ENCODE assay signal across 11 cellular contexts in the genomic region with DNA sequence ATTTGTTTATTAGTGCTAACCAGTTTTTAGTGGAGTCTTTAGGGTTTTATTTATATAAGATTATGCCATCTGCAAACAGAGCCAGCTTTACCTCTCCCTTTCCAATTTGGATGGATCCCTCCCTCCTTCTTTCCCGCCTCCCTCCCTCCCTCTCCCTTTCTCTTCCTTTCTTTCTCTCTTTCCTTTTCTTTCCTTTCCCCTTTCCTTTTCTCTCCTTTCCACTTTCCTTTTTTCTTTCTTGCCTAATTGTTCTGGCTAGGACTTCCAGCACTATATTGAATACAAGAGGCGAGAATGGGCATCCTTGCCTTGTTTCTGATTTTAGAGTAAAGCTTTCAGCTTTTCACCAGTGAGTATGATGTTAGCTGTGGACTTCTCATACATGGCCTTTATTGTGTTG. TPM values are rescaled to one million over a fixed set of nuclear protein-coding genes. Genes with fewer than 3 reads are reported as not detected.
"Had no signal": no experiment of that assay in that cellular context is flagged by ENCODE, and none has a peak within 500 bp of the region (broad histone marks: within the 10 kb centered on the region; RNA-seq: fewer than 3 reads in every experiment).

No MANE protein-coding gene starts in this region.

- H3K27ac ChIP-seq: GM23248, HL-60 had no signal

- FAIRE-seq: K562 had no signal

- ATAC-seq: HCT116, K562 had no signal

- H2AFZ ChIP-seq: GM23248 had no signal

- DNase-seq: GM23248, GOT3, H7, IMR-90, KG1 had no signal

- H3K9ac ChIP-seq: GM23248 had no signal

- H3K4me1 ChIP-seq: HAP-1 had no signal

- H3K4me3 ChIP-seq: GM23248, HAP-1, K562 had no signal

- H3K36me3 ChIP-seq: HAP-1 had no signal

RNA-seq across cellular contexts. Expression of gene COLEC11, which starts 24.1 kb away (rescaled TPM):
- total RNA-seq: GM23248, H4, H7 had no signal
- polyA plus RNA-seq: GM23248 had no signal

RNA-seq across cellular contexts. Expression of gene ALLC, which starts 39.0 kb away (rescaled TPM):
- total RNA-seq: GM23248, H4, H7, HT1080, IMR-90, K562 had no signal
- polyA plus RNA-seq: GM23248, IMR-90, K562 had no signal
